Comparison of ENCODE assay signal across 8 cellular contexts in the genomic region with DNA sequence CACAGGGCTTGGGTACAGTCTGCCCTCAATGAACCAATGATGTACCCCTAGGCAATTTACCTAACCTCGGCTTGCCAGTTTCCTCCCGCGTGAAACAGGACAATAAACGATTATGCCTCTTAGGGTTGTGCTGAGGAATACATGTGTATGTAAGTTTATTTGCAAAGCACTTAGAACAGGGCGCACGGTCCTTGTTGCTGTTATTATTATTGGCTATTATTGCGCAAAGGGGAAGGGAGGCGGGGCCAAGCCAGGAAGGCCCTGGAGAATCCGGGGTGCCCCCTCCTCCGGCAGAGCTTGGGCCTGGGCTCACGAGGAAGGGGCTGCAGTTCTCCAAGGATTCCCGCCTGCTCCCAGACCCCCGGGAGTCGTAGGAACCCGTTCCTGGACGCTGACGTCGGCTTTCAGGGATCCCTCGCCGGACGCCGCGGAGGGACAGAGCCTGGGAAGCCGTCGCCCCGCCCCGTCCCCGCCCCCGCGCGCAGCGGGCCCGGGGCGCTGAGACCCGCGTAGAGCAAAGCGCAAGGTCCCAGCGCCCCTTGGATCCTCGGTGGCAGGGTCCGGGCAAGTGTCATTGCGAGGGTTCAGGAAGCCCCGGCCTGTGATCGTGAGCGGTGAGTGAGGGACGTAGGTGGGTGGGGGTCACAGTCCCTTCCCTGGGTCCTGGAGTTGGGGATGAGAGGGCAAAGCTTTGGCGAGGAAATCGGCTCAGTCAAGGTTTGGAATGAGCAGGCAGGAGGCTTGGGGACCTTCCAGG. TPM values are rescaled to one million over a fixed set of nuclear protein-coding genes. Genes with fewer than 3 reads are reported as not detected.
A peak's percentile ranks its signal among the peaks of the same experiment; 100 is the strongest.
DNase-seq lines count a peak whose midpoint lies in the region; ATAC-seq and TF ChIP-seq lines count a peak whose summit lies in the region.

A gene (plus strand): TSS at position 293 of the 757 bp plus-strand sequence. CDS start 1,777 bp downstream, outside the sequence.

- intact Hi-C loops in body of pancreas (cut with DNase I): no loop called here

- no peaks in the 10 kb centered on the region for H3K9me3 Mint-ChIP-seq in stimulated activated memory B cell treated with anti-CD40 and anti-IgM and Interleukin-4, amounts not matched to agents 10 μg/mL and 1 μg/mL and 100 μg/mL, for 72 hours

- DNase-seq in AG20443 (ENCODE audit: low spot score) (peak; percentile 54), NB4 (ENCODE audit: low read depth) (no peak), body of pancreas (peak; percentile 38 to 64 (median 54)), iris pigment epithelial cell (ENCODE audit: low read depth) (peak; percentile 52), midbrain (lab: John Stamatoyannopoulos, UW) (no peak)

- no peaks in the 10 kb centered on the region for H3K27me3 ChIP-seq in body of pancreas

- H3K4me1 ChIP-seq in body of pancreas: peaks cover 31% of the 10 kb centered on the region

- H3K27ac ChIP-seq in body of pancreas: peak within 1 kb of the TSS; percentile 45 to 73 (median 70)

- no peak for TF ChIP-seq POLR2A in NB4 (IDR thresholded peaks at IDR 0.05; ENCODE audit: extremely low read depth, insufficient read length)
- peak in 1 of 3 donors; percentile 21 for TF ChIP-seq POLR2A in body of pancreas (IDR thresholded peaks at IDR 0.05)

- H3K9me3 ChIP-seq in body of pancreas: no peaks in the 10 kb centered on the region

- no peaks in the 10 kb centered on the region for H3K36me3 ChIP-seq in body of pancreas (replicated peaks in 1 of 2; ENCODE audit: insufficient read depth in 1 of 2, low read depth in 2 of 2)

- TF ChIP-seq CTCF in NB4 (IDR thresholded peaks at IDR 0.05; ENCODE audit: low read depth, low read length) (no peak), body of pancreas (IDR thresholded peaks at IDR 0.05) (no peak)

- H3K27ac Mint-ChIP-seq in stimulated activated memory B cell treated with anti-CD40 and anti-IgM and Interleukin-4, amounts not matched to agents 10 μg/mL and 1 μg/mL and 100 μg/mL, for 72 hours: no peak within 1 kb of the TSS

- no peaks in the 10 kb centered on the region for H3K36me3 Mint-ChIP-seq in stimulated activated memory B cell treated with anti-CD40 and anti-IgM and Interleukin-4, amounts not matched to agents 10 μg/mL and 1 μg/mL and 100 μg/mL, for 72 hours

- H3K4me3 Mint-ChIP-seq in stimulated activated memory B cell treated with anti-CD40 and anti-IgM and Interleukin-4, amounts not matched to agents 10 μg/mL and 1 μg/mL and 100 μg/mL, for 72 hours: peak within 1 kb of the TSS; percentile 45

- H3K4me1 Mint-ChIP-seq in stimulated activated memory B cell treated with anti-CD40 and anti-IgM and Interleukin-4, amounts not matched to agents 10 μg/mL and 1 μg/mL and 100 μg/mL, for 72 hours: peaks cover 27% of the 10 kb centered on the region

- H3K27me3 Mint-ChIP-seq in stimulated activated memory B cell treated with anti-CD40 and anti-IgM and Interleukin-4, amounts not matched to agents 10 μg/mL and 1 μg/mL and 100 μg/mL, for 72 hours: no peaks in the 10 kb centered on the region

- WGBS in body of pancreas, 2 donors: 2 to 5% methylated on average over 10 to 28 of the region's 47 CpGs

- peak; percentile 52 for ATAC-seq in body of pancreas
- peak; percentile 45 for ATAC-seq in stimulated activated memory B cell treated with anti-CD40 and anti-IgM and Interleukin-4, amounts not matched to agents 10 μg/mL and 1 μg/mL and 100 μg/mL, for 72 hours
- ATAC-seq in HG03457 (IDR thresholded peaks at IDR 0.05; ENCODE audit: unreplicated experiment): no peak
- ATAC-seq in HG02763 (IDR thresholded peaks at IDR 0.05; ENCODE audit: unreplicated experiment): no peak

- H3K4me3 ChIP-seq in NB4 (ENCODE audit: low read depth, low read length) (peak within 1 kb of the TSS; percentile 28), body of pancreas (peak within 1 kb of the TSS; percentile 32 to 36)

RNA-seq across cellular contexts. Expression of the gene that starts here (rescaled TPM):
- total RNA-seq in body of pancreas: 10 to 100 TPM in 1 of 2 donors, 1 to 10 TPM in 1; 7.5 to 15.5 TPM

Comparison
In these comparisons a context has a peak if more than half of its experiments do, and no peak if none do; other contexts are left out.
1. DNase-seq: peak in AG20443 (single experiment), body of pancreas (4 of 4) and iris pigment epithelial cell (single experiment); none in NB4 (single experiment) and midbrain (single experiment).
2. ATAC-seq: peak in body of pancreas (single experiment) and stimulated activated memory B cell treated with anti-CD40 and anti-IgM and Interleukin-4, amounts not matched to agents 10 μg/mL and 1 μg/mL and 100 μg/mL, for 72 hours (single experiment); none in HG03457 (single experiment) and HG02763 (single experiment).